26 cellular contexts compared by ENCODE assay signal in the genomic region with DNA sequence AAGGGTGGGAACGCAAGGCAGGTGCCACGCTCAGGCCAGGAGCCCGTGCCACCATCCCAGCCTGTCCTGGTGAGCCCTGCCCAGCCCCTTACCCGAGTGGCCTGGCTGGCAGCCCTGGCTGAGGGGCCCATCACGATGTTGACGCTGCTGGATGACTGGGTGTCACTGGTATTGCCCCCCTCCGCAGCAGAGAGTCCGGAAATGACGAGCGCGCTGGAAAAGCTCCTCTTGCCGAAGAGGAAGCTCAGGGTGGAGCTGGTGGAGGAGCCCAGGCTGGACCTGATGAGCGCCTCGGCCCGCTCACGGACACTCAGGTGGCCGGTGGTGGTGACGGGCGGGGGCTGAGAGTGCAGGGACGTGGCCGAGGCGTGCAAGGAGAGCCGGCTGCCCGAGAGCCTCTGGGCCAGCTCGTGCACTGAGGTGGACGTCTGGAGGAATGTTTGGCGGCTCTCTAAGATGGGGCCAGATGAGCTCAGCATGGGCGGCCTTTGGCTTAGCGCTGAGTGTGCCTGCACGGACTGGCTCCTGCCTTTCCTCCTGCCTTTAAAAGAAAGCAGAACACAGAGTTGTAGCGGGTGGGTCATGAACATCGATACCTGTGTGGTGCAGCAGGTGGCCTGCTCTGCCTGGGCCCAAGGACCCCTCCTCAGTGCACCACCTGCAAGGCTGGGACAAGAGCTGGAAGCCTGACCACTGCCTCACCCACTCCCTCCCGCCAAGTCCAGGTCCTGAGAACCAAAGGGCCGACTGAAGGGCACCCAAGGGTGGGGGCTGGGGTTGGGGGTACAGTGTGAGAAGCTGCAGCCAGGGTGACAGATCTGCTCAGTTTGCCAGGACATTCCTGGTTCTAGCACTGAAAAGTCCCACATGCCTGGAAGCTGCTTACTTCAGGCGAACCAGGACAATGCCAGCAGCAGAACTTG. TPM values are rescaled to one million over a fixed set of nuclear protein-coding genes. Genes with fewer than 3 reads are reported as not detected.
DNase-seq lines count a peak whose midpoint lies in the region; ATAC-seq, FAIRE-seq and TF ChIP-seq lines count a peak whose summit lies in the region.
"Had no signal": no experiment of that assay in that cellular context is flagged by ENCODE, and none has a peak within 500 bp of the region (broad histone marks: within the 10 kb centered on the region; RNA-seq: fewer than 3 reads in every experiment).

No MANE protein-coding gene starts in this region.

- H3K27ac ChIP-seq in HepG2 (ENCODE audit: extremely low read length, insufficient read depth, low read length) (no peak overlapping the region), right lobe of liver (no peak overlapping the region), neuronal stem cell (replicated peaks; ENCODE audit: low read length) (no peak overlapping the region), hepatocyte (no peak overlapping the region)
- H3K27ac ChIP-seq: 22Rv1; BLaER1 treated with 17β-estradiol and CSF1 and Interleukin-3, amounts not matched to agents 10 nM and 100 nM; HL-60; SJCRH30 had no signal

- intact Hi-C loops in HepG2 (cut with micrococcal nuclease; ENCODE audit: unreplicated experiment): no loop called here
- intact Hi-C loops in right lobe of liver (cut with DNase I): no loop called here

- H4K20me1 ChIP-seq in HepG2 (ENCODE audit: insufficient read depth, low read length) (no peaks in the 10 kb centered on the region), hepatocyte (ENCODE audit: insufficient read depth, poor library complexity, severe bottlenecking) (no peaks in the 10 kb centered on the region)
- H4K20me1 ChIP-seq: BLaER1 treated with 17β-estradiol and CSF1 and Interleukin-3, amounts not matched to agents 10 nM and 100 nM had no signal

- peak overlapping the region; percentile 73 for H3K23ac ChIP-seq in neuronal stem cell (ENCODE audit: low read depth, low read length, poor library complexity)

- peak overlapping the region; percentile 43 for H4K8ac ChIP-seq in neuronal stem cell (ENCODE audit: low read depth, low read length)

- H3K4me3 ChIP-seq in HepG2 (replicated peaks in 1 of 3; ENCODE audit: insufficient read depth in 1 of 3, low read depth in 2 of 3, low read length in 3 of 3) (no peak overlapping the region), right lobe of liver (no peak overlapping the region), neuronal stem cell (ENCODE audit: low read length in 2 of 2) (no peak overlapping the region), hepatocyte (no peak overlapping the region)
- H3K4me3 ChIP-seq: BLaER1 treated with 17β-estradiol and CSF1 and Interleukin-3, amounts not matched to agents 10 nM and 100 nM; GM12878; SJCRH30 had no signal

- H3K27me3 ChIP-seq in HepG2 (ENCODE audit: control insufficient read depth in 1 of 2, insufficient read depth in 2 of 2, low read length in 2 of 2) (no peaks in the 10 kb centered on the region), right lobe of liver (no peaks in the 10 kb centered on the region), neuronal stem cell (ENCODE audit: control insufficient read depth in 3 of 3, insufficient read depth in 3 of 3, low read depth in 1 of 3, low read length in 3 of 3) (no peaks in the 10 kb centered on the region), hepatocyte (no peaks in the 10 kb centered on the region)
- H3K27me3 ChIP-seq: BLaER1 treated with 17β-estradiol and CSF1 and Interleukin-3, amounts not matched to agents 10 nM and 100 nM; SJCRH30 had no signal

- peak; percentile 47 for DNase-seq in activated CD8-positive, alpha-beta memory T cell treated with anti-CD3 and anti-CD28 coated beads for 24 hours
- DNase-seq in activated CD8-positive, alpha-beta memory T cell treated with anti-CD3 and anti-CD28 coated beads, Interleukin-2, amount 50 U/mL, for 48 hours: no peak
- DNase-seq in HepG2 (ENCODE audit: low spot score) (no peak), right lobe of liver (no peak), neuronal stem cell (ENCODE audit: low spot score) (no peak), hepatocyte (ENCODE audit: low spot score) (no peak), NCI-H345 treated with DMSO at 0.1 percent for 48 hours (lab: John Stamatoyannopoulos, UW; ENCODE audit: unreplicated experiment) (no peak), T1000 (lab: John Stamatoyannopoulos, UW) (no peak)
- DNase-seq: ACHN; Caco-2; CD4-positive, alpha-beta memory T cell; DND-41; H9; KG1; NCI-H1105; NCI-H2081; NCI-H2171; NCI-H345; NCI-H524 treated with DMSO at 0.1 percent for 48 hours; NCI-H82; SJCRH30 had no signal

- POLR2A ChIA-PET in HepG2 (lab: Yijun Ruan, JAX): no interaction called here

- H2BK15ac ChIP-seq in neuronal stem cell (ENCODE audit: low read length): no peak overlapping the region

- no peaks in the 10 kb centered on the region for H3K79me2 ChIP-seq in HepG2 (ENCODE audit: insufficient read depth, low read length)
- H3K79me2 ChIP-seq in hepatocyte: no peaks in the 10 kb centered on the region

- TF ChIP-seq CTCF in HepG2 (CRISPR knock-in tag; IDR thresholded peaks at IDR 0.05) (no peak), right lobe of liver (IDR thresholded peaks at IDR 0.05) (no peak), hepatocyte (IDR thresholded peaks at IDR 0.05; ENCODE audit: poor library complexity) (no peak)

- H3K14ac ChIP-seq in neuronal stem cell (ENCODE audit: low read length): peak overlapping the region; percentile 71

- H3K4ac ChIP-seq in neuronal stem cell (ENCODE audit: low read length): no peak overlapping the region

- H2AFZ ChIP-seq in HepG2 (ENCODE audit: low read length) (no peak overlapping the region), neuronal stem cell (ENCODE audit: low read length) (no peak overlapping the region), hepatocyte (no peak overlapping the region)

- H3K18ac ChIP-seq in neuronal stem cell (ENCODE audit: low read length): peak overlapping the region; percentile 76

- no peaks in the 10 kb centered on the region for H3K36me3 ChIP-seq in HepG2 (replicated peaks in 1 of 2; ENCODE audit: control insufficient read depth in 1 of 2, insufficient read depth in 2 of 2, low read length in 2 of 2)
- H3K36me3 ChIP-seq in right lobe of liver: no peaks in the 10 kb centered on the region
- peaks cover 6 to 10% of the 10 kb centered on the region in 2 donors for H3K36me3 ChIP-seq in neuronal stem cell (replicated peaks in 1 of 2; ENCODE audit: control insufficient read depth in 2 of 2, insufficient read depth in 2 of 2, low read length in 2 of 2)
- H3K36me3 ChIP-seq in hepatocyte (replicated peaks; ENCODE audit: insufficient read depth, low read depth): no peaks in the 10 kb centered on the region
- H3K36me3 ChIP-seq: SJCRH30 had no signal

- no peaks in the 10 kb centered on the region for H3K9me3 ChIP-seq in HepG2 (ENCODE audit: low read length)
- H3K9me3 ChIP-seq in right lobe of liver: no peaks in the 10 kb centered on the region
- H3K9me3 ChIP-seq in neuronal stem cell (replicated peaks in 1 of 2; ENCODE audit: control insufficient read depth in 2 of 2, insufficient read depth in 1 of 2, low read depth in 1 of 2, low read length in 2 of 2): peaks cover 0 to 4% of the 10 kb centered on the region in 2 donors
- no peaks in the 10 kb centered on the region for H3K9me3 ChIP-seq in hepatocyte (ENCODE audit: low read depth)
- H3K9me3 ChIP-seq: BLaER1 treated with 17β-estradiol and CSF1 and Interleukin-3, amounts not matched to agents 10 nM and 100 nM; Caco-2; SJCRH30 had no signal

- no peak overlapping the region for H2AK5ac ChIP-seq in neuronal stem cell (ENCODE audit: low read depth, low read length)

- ATAC-seq in HepG2: no peak
- no peak for ATAC-seq in right lobe of liver
- ATAC-seq: GM12878, Panc1 had no signal

- FAIRE-seq in HepG2 (lab: Jason Lieb, UNC): no peak
- FAIRE-seq: GM12878 had no signal

- H3K4me2 ChIP-seq in HepG2 (ENCODE audit: low read depth, low read length): no peak overlapping the region
- no peak overlapping the region for H3K4me2 ChIP-seq in neuronal stem cell (ENCODE audit: insufficient read depth, low read length, poor library complexity, severe bottlenecking)
- H3K4me2 ChIP-seq in hepatocyte: no peak overlapping the region
- H3K4me2 ChIP-seq: BLaER1 treated with 17β-estradiol and CSF1 and Interleukin-3, amounts not matched to agents 10 nM and 100 nM had no signal

- 79% methylated on average over 25 of the region's 35 CpGs for WGBS in HepG2 (ENCODE audit: low lambda C conversion rate)
- 80% methylated on average over 3 of the region's 35 CpGs for WGBS in right lobe of liver (ENCODE audit: insufficient coverage, low coverage, low lambda C conversion rate, missing lambda C conversion rate)
- WGBS in neuronal stem cell (ENCODE audit: extremely low coverage in 2 of 2, insufficient read length in 2 of 2, insufficient replicate concordance in 1 of 2), 2 donors: no CpG with 5 or more reads among the region's 35 CpGs
- WGBS in hepatocyte (ENCODE audit: low lambda C conversion rate, missing lambda C conversion rate): 96% methylated on average over 35 of the region's 35 CpGs

- H4K91ac ChIP-seq in neuronal stem cell (ENCODE audit: low read depth, low read length, poor library complexity): no peak overlapping the region

- in situ Hi-C loops in HepG2 (cut with HindIII; ENCODE audit: extremely low pct_ligation_motif_present, low pct_unique_long_range_greater_than_20kb): no loop called here

- H2BK5ac ChIP-seq in neuronal stem cell (ENCODE audit: low read length): peak overlapping the region; percentile 24

- H3K9ac ChIP-seq in HepG2 (ENCODE audit: insufficient read depth, low read depth, low read length) (no peak overlapping the region), neuronal stem cell (ENCODE audit: low read depth, low read length, poor library complexity) (no peak overlapping the region)
- H3K9ac ChIP-seq: BLaER1 treated with 17β-estradiol and CSF1 and Interleukin-3, amounts not matched to agents 10 nM and 100 nM had no signal

- no peak overlapping the region for H2BK12ac ChIP-seq in neuronal stem cell (ENCODE audit: low read length)

- H3K4me1 ChIP-seq in HepG2 (ENCODE audit: insufficient read depth, low read length) (no peaks in the 10 kb centered on the region), right lobe of liver (no peaks in the 10 kb centered on the region), neuronal stem cell (ENCODE audit: control insufficient read depth in 2 of 2, insufficient read depth in 1 of 2, low read depth in 1 of 2, low read length in 2 of 2) (peaks cover 0 to 4% of the 10 kb centered on the region in 2 donors), hepatocyte (ENCODE audit: insufficient read depth) (no peaks in the 10 kb centered on the region)
- H3K4me1 ChIP-seq: BLaER1 treated with 17β-estradiol and CSF1 and Interleukin-3, amounts not matched to agents 10 nM and 100 nM; Caco-2 had no signal

- H3K9me2 ChIP-seq in hepatocyte (replicated peaks; ENCODE audit: insufficient read depth): no peaks in the 10 kb centered on the region

- H3K79me1 ChIP-seq in neuronal stem cell (ENCODE audit: low read depth, low read length): peaks cover 6% of the 10 kb centered on the region

- no TSS peak for BruUV-seq in HepG2 (replicated peaks; lab: Mats Ljungman, UMichigan)

- H2BK120ac ChIP-seq in neuronal stem cell (ENCODE audit: low read depth, low read length): no peak overlapping the region

- TF ChIP-seq RAD21 in HepG2 (CRISPR knock-in tag; IDR thresholded peaks at IDR 0.05): no peak

- CTCF ChIA-PET in HepG2 (lab: Yijun Ruan, JAX; ENCODE audit: low intra/inter-chr PET ratio, low total read pairs): no interaction called here

- no peak for TF ChIP-seq POLR2A in HepG2 (IDR thresholded peaks at IDR 0.05; ENCODE audit: insufficient read depth in 1 of 2, low read depth in 2 of 2, low read length in 2 of 2)
- no peak for TF ChIP-seq POLR2A in right lobe of liver (IDR thresholded peaks at IDR 0.05)

- TF ChIP-seq EP300 in HepG2 (IDR thresholded peaks at IDR 0.05; ENCODE audit: low read depth in 2 of 2, low read length in 2 of 2): no peak
- no peak for TF ChIP-seq EP300 in HepG2 (CRISPR knock-in tag; IDR thresholded peaks at IDR 0.05; ENCODE audit: borderline replicate concordance)

RNA-seq across cellular contexts. Expression of gene NTPCR, which starts 35.9 kb away (rescaled TPM):
- 47.0 and 65.1 TPM in 2 replicates for total RNA-seq in HepG2 (2016; rRNA removed; fragmentation: Illumina TruSeq; extraction: Trizol)
- 23.2 and 28.5 TPM in 2 replicates for total RNA-seq in HepG2 (2016; cell fraction: cytosol; rRNA removed; fragmentation: Illumina TruSeq; extraction: Trizol; ENCODE audit: low read depth)
- total RNA-seq in HepG2 (2016; cell fraction: insoluble cytoplasmic fraction; rRNA removed; fragmentation: Illumina TruSeq; extraction: Trizol): 49.0 and 57.6 TPM in 2 replicates
- 37.3 and 42.9 TPM in 2 replicates for total RNA-seq in HepG2 (2016; cell fraction: membrane; rRNA removed; fragmentation: Illumina TruSeq; extraction: Trizol)
- 25.2 and 26.0 TPM in 2 replicates for total RNA-seq in HepG2 (2016; cell fraction: nucleus; rRNA removed; fragmentation: Illumina TruSeq; extraction: Trizol)
- polyA plus RNA-seq in HepG2 (2011; rRNA removed): 9.9 and 11.7 TPM in 2 replicates
- 9.2 and 11.3 TPM in 2 replicates for polyA plus RNA-seq in HepG2 (2011; cell fraction: cytosol; rRNA removed)
- polyA plus RNA-seq in HepG2 (2011; cell fraction: nucleus; rRNA removed): 8.6 and 8.8 TPM in 2 replicates
- 22.3 and 25.9 TPM in 2 replicates for polyA plus RNA-seq in HepG2 (2012)
- polyA plus RNA-seq in HepG2 (2016; cell fraction: cytosol; fragmentation: Illumina TruSeq; extraction: Trizol; ENCODE audit: low read depth): 30.0 and 36.6 TPM in 2 replicates
- polyA plus RNA-seq in HepG2 (2016; cell fraction: insoluble cytoplasmic fraction; fragmentation: Illumina TruSeq; extraction: Trizol; ENCODE audit: low read depth): 63.5 and 65.7 TPM in 2 replicates
- polyA plus RNA-seq in HepG2 (2016; cell fraction: membrane; fragmentation: Illumina TruSeq; extraction: Trizol; ENCODE audit: low read depth): 41.2 and 46.3 TPM in 2 replicates
- 32.2 and 43.6 TPM in 2 replicates for polyA plus RNA-seq in HepG2 (2016; cell fraction: nucleus; fragmentation: Illumina TruSeq; extraction: Trizol; ENCODE audit: insufficient read depth, low read depth)
- 7.5 and 8.1 TPM in 2 replicates for polyA minus RNA-seq in HepG2 (2011; rRNA and poly(A)+ RNA removed; ENCODE audit: low replicate concordance)
- 5.5 and 5.7 TPM in 2 replicates for polyA minus RNA-seq in HepG2 (2011; cell fraction: cytosol; rRNA and poly(A)+ RNA removed)
- 22.7 and 28.3 TPM in 2 replicates for polyA minus RNA-seq in HepG2 (2011; cell fraction: nucleus; rRNA and poly(A)+ RNA removed)
- total RNA-seq in right lobe of liver: 10 to 100 TPM; 15.9 to 28.2 (median 19.7) TPM
- 63.6 TPM for polyA plus RNA-seq in neuronal stem cell (2013, experiment 1 of 2)
- 65.4 TPM for polyA plus RNA-seq in neuronal stem cell (2013, experiment 2 of 2)
- 32.1 and 43.2 TPM in 2 replicates for total RNA-seq in hepatocyte
- polyA plus RNA-seq in hepatocyte: 52.9 and 53.8 TPM in 2 replicates
